ENCODE assay signal across 1 cellular context in the genomic region with DNA sequence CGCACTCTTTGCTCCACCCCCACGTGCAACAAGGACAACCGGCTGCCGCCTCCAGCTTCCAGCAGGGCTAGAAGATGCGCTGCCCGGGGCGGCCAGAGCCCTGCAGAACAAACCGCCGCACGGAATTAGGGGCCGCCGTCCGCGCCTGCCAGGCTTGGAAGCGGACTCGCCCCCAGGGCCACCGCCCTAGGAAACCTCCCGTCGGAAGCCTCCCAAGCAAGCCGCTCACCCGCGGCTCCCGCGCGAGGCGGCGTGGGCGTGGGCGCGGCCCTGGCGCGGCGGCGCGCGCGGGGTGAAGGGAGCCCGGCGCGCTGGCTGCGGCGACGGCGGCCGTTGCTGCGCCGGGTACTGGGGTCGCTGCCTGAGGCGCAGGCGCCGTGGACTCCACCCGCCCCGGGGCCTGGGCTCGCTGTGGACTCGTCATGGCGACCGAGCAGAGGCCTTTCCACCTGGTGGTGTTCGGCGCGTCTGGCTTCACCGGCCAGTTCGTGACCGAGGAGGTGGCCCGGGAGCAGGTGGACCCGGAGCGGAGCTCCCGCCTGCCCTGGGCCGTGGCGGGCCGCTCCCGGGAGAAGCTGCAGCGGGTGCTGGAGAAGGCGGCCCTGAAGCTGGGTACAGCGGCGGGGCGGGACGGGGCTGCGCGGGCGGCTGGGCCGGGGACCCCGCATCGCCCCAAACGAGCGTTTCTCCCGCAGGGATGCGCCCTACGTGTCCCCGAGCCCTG.
TF ChIP-seq lines count a peak whose summit lies in the region.

A gene with protein sequence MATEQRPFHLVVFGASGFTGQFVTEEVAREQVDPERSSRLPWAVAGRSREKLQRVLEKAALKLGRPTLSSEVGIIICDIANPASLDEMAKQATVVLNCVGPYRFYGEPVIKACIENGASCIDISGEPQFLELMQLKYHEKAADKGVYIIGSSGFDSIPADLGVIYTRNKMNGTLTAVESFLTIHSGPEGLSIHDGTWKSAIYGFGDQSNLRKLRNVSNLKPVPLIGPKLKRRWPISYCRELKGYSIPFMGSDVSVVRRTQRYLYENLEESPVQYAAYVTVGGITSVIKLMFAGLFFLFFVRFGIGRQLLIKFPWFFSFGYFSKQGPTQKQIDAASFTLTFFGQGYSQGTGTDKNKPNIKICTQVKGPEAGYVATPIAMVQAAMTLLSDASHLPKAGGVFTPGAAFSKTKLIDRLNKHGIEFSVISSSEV (plus strand): TSS at position 409 of the 724 bp plus-strand sequence. CDS start 14 bp downstream, at position 423.

TF ChIP-seq in HepG2, 621 proteins besides CTCF, POLR2A, EP300 and RAD21 (continued from another document and continues in another):
- peak; percentile 89 for TF ChIP-seq ZNF235 (CRISPR knock-in tag; IDR thresholded peaks at IDR 0.05; ENCODE audit: borderline replicate concordance)
- TF ChIP-seq NPAS2 (CRISPR knock-in tag; IDR thresholded peaks at IDR 0.05; ENCODE audit: borderline replicate concordance) = no peak
- 0 out of 2 replicates have a peak, but pooled peaks have one; percentile 9 for TF ChIP-seq ZNF558 (CRISPR knock-in tag; IDR thresholded peaks at IDR 0.05; ENCODE audit: borderline replicate concordance)
- TF ChIP-seq, protein P1, sequence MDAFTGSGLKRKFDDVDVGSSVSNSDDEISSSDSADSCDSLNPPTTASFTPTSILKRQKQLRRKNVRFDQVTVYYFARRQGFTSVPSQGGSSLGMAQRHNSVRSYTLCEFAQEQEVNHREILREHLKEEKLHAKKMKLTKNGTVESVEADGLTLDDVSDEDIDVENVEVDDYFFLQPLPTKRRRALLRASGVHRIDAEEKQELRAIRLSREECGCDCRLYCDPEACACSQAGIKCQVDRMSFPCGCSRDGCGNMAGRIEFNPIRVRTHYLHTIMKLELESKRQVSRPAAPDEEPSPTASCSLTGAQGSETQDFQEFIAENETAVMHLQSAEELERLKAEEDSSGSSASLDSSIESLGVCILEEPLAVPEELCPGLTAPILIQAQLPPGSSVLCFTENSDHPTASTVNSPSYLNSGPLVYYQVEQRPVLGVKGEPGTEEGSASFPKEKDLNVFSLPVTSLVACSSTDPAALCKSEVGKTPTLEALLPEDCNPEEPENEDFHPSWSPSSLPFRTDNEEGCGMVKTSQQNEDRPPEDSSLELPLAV (CRISPR knock-in tag; conservative IDR thresholded peaks at IDR 0.05; ENCODE audit: low read depth) = no peak; the same call in 1 of the 2 replicates
- peak; percentile 37; the same call in 1 of the 2 replicates for TF ChIP-seq GATA4 (IDR thresholded peaks at IDR 0.05; ENCODE audit: borderline replicate concordance, low read depth)
- TF ChIP-seq SSRP1 (CRISPR knock-in tag; IDR thresholded peaks at IDR 0.05) = no peak
- TF ChIP-seq MAFG (CRISPR knock-in tag; IDR thresholded peaks at IDR 0.05) = no peak
- TF ChIP-seq ZNF136 (CRISPR knock-in tag; IDR thresholded peaks at IDR 0.05; ENCODE audit: low read depth) = 0 out of 2 replicates have a peak, but pooled peaks have one; percentile 7
- TF ChIP-seq, protein P2, sequence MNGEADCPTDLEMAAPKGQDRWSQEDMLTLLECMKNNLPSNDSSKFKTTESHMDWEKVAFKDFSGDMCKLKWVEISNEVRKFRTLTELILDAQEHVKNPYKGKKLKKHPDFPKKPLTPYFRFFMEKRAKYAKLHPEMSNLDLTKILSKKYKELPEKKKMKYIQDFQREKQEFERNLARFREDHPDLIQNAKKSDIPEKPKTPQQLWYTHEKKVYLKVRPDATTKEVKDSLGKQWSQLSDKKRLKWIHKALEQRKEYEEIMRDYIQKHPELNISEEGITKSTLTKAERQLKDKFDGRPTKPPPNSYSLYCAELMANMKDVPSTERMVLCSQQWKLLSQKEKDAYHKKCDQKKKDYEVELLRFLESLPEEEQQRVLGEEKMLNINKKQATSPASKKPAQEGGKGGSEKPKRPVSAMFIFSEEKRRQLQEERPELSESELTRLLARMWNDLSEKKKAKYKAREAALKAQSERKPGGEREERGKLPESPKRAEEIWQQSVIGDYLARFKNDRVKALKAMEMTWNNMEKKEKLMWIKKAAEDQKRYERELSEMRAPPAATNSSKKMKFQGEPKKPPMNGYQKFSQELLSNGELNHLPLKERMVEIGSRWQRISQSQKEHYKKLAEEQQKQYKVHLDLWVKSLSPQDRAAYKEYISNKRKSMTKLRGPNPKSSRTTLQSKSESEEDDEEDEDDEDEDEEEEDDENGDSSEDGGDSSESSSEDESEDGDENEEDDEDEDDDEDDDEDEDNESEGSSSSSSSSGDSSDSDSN (CRISPR knock-in tag; IDR thresholded peaks at IDR 0.05) = peak; percentile 94
- peak; percentile 43; the same call in 1 of the 2 replicates for TF ChIP-seq MED1 (CRISPR knock-in tag; IDR thresholded peaks at IDR 0.05)
- TF ChIP-seq ZBTB1 (CRISPR knock-in tag; IDR thresholded peaks at IDR 0.05; ENCODE audit: borderline replicate concordance) = no peak
- TF ChIP-seq ZNF891 (CRISPR knock-in tag; IDR thresholded peaks at IDR 0.05) = peak; percentile 51
- TF ChIP-seq CEBPB (IDR thresholded peaks at IDR 0.05; ENCODE audit: borderline replicate concordance, low read depth, low read length) = no peak
- TF ChIP-seq ZNF724P (CRISPR knock-in tag; IDR thresholded peaks at IDR 0.05; ENCODE audit: borderline replicate concordance) = peak; percentile 59; the same call in 1 of the 2 replicates
- no peak for TF ChIP-seq SIX1 (CRISPR knock-in tag; IDR thresholded peaks at IDR 0.05; ENCODE audit: borderline replicate concordance)
- TF ChIP-seq, protein P3, sequence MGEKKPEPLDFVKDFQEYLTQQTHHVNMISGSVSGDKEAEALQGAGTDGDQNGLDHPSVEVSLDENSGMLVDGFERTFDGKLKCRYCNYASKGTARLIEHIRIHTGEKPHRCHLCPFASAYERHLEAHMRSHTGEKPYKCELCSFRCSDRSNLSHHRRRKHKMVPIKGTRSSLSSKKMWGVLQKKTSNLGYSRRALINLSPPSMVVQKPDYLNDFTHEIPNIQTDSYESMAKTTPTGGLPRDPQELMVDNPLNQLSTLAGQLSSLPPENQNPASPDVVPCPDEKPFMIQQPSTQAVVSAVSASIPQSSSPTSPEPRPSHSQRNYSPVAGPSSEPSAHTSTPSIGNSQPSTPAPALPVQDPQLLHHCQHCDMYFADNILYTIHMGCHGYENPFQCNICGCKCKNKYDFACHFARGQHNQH (CRISPR knock-in tag; IDR thresholded peaks at IDR 0.05) = peak; percentile 66; the same call in 1 of the 2 replicates
- TF ChIP-seq ZNF816 (CRISPR knock-in tag; IDR thresholded peaks at IDR 0.05; ENCODE audit: borderline replicate concordance) = no peak
- no peak for TF ChIP-seq SRSF4 (IDR thresholded peaks at IDR 0.05; ENCODE audit: low read depth, low read length, poor library complexity, severe bottlenecking)
- TF ChIP-seq ZNF550 (CRISPR knock-in tag; IDR thresholded peaks at IDR 0.05; ENCODE audit: borderline replicate concordance) = no peak
- peak; percentile 36; the same call in 1 of the 2 replicates for TF ChIP-seq ZNF607 (CRISPR knock-in tag; IDR thresholded peaks at IDR 0.05; ENCODE audit: borderline replicate concordance)
- no peak for TF ChIP-seq WIZ (CRISPR knock-in tag; IDR thresholded peaks at IDR 0.05)
- TF ChIP-seq CBFB (CRISPR knock-in tag; IDR thresholded peaks at IDR 0.05) = no peak
- TF ChIP-seq, protein P4, sequence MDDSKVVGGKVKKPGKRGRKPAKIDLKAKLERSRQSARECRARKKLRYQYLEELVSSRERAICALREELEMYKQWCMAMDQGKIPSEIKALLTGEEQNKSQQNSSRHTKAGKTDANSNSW (CRISPR knock-in tag; IDR thresholded peaks at IDR 0.05; ENCODE audit: borderline replicate concordance) = peak; percentile 29; the same call in 1 of the 2 replicates
- peak; percentile 37; the same call in 1 of the 2 replicates for TF ChIP-seq ZNF879 (CRISPR knock-in tag; IDR thresholded peaks at IDR 0.05)
- peak; percentile 35 for TF ChIP-seq KMT2A (CRISPR knock-in tag; IDR thresholded peaks at IDR 0.05)
- no peak for TF ChIP-seq ZNF775 (CRISPR knock-in tag; IDR thresholded peaks at IDR 0.05; ENCODE audit: borderline replicate concordance)
- 0 out of 2 replicates have a peak, but pooled peaks have one; percentile 14 for TF ChIP-seq KDM5A (IDR thresholded peaks at IDR 0.05; ENCODE audit: borderline replicate concordance, low read length)
- no peak for TF ChIP-seq ZFP36 (IDR thresholded peaks at IDR 0.05; ENCODE audit: borderline replicate concordance, low read depth, low read length, partially characterized antibody)
- TF ChIP-seq FOXM1 (CRISPR knock-in tag; IDR thresholded peaks at IDR 0.05) = no peak
- TF ChIP-seq ZFP37 (CRISPR knock-in tag; IDR thresholded peaks at IDR 0.05; ENCODE audit: borderline replicate concordance) = no peak
- TF ChIP-seq, protein P5, sequence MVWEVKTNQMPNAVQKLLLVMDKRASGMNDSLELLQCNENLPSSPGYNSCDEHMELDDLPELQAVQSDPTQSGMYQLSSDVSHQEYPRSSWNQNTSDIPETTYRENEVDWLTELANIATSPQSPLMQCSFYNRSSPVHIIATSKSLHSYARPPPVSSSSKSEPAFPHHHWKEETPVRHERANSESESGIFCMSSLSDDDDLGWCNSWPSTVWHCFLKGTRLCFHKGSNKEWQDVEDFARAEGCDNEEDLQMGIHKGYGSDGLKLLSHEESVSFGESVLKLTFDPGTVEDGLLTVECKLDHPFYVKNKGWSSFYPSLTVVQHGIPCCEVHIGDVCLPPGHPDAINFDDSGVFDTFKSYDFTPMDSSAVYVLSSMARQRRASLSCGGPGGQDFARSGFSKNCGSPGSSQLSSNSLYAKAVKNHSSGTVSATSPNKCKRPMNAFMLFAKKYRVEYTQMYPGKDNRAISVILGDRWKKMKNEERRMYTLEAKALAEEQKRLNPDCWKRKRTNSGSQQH (CRISPR knock-in tag; IDR thresholded peaks at IDR 0.05; ENCODE audit: low read depth) = no peak; the same call in 1 of the 2 replicates
- TF ChIP-seq PCBP2 (optimal IDR thresholded peaks at IDR 0.05; ENCODE audit: low read depth, low read length, poor library complexity, severe bottlenecking) = no peak
- TF ChIP-seq, protein P6, sequence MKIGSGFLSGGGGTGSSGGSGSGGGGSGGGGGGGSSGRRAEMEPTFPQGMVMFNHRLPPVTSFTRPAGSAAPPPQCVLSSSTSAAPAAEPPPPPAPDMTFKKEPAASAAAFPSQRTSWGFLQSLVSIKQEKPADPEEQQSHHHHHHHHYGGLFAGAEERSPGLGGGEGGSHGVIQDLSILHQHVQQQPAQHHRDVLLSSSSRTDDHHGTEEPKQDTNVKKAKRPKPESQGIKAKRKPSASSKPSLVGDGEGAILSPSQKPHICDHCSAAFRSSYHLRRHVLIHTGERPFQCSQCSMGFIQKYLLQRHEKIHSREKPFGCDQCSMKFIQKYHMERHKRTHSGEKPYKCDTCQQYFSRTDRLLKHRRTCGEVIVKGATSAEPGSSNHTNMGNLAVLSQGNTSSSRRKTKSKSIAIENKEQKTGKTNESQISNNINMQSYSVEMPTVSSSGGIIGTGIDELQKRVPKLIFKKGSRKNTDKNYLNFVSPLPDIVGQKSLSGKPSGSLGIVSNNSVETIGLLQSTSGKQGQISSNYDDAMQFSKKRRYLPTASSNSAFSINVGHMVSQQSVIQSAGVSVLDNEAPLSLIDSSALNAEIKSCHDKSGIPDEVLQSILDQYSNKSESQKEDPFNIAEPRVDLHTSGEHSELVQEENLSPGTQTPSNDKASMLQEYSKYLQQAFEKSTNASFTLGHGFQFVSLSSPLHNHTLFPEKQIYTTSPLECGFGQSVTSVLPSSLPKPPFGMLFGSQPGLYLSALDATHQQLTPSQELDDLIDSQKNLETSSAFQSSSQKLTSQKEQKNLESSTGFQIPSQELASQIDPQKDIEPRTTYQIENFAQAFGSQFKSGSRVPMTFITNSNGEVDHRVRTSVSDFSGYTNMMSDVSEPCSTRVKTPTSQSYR (CRISPR knock-in tag; IDR thresholded peaks at IDR 0.05; ENCODE audit: borderline replicate concordance) = no peak
- TF ChIP-seq, protein P7, sequence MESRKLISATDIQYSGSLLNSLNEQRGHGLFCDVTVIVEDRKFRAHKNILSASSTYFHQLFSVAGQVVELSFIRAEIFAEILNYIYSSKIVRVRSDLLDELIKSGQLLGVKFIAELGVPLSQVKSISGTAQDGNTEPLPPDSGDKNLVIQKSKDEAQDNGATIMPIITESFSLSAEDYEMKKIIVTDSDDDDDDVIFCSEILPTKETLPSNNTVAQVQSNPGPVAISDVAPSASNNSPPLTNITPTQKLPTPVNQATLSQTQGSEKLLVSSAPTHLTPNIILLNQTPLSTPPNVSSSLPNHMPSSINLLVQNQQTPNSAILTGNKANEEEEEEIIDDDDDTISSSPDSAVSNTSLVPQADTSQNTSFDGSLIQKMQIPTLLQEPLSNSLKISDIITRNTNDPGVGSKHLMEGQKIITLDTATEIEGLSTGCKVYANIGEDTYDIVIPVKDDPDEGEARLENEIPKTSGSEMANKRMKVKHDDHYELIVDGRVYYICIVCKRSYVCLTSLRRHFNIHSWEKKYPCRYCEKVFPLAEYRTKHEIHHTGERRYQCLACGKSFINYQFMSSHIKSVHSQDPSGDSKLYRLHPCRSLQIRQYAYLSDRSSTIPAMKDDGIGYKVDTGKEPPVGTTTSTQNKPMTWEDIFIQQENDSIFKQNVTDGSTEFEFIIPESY (CRISPR knock-in tag; IDR thresholded peaks at IDR 0.05) = 0 out of 2 replicates have a peak, but pooled peaks have one; percentile 8
- TF ChIP-seq U2AF1 (optimal IDR thresholded peaks at IDR 0.05; ENCODE audit: low read depth, low read length) = no peak
- TF ChIP-seq SNAPC2 (CRISPR knock-in tag; IDR thresholded peaks at IDR 0.05) = 0 out of 2 replicates have a peak, but pooled peaks have one; percentile 51
- TF ChIP-seq, protein P8, sequence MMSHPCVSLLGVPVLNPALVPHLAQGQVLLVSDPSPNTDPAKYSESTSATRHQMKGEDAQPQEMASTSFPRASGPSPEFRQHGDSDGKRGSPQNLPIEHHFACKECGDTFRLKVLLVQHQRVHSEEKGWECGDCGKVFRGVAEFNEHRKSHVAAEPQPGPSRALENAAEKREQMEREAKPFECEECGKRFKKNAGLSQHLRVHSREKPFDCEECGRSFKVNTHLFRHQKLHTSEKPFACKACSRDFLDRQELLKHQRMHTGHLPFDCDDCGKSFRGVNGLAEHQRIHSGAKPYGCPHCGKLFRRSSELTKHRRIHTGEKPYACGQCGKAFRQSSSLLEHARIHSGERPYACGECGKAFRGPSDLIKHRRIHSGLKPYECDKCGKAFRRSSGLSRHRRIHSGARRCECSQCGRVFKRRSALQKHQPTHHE (CRISPR knock-in tag; IDR thresholded peaks at IDR 0.05; ENCODE audit: borderline replicate concordance) = no peak
- no peak for TF ChIP-seq TP53 (CRISPR knock-in tag; conservative IDR thresholded peaks at IDR 0.05)
- no peak; the same call in 1 of the 2 replicates for TF ChIP-seq ZNF446 (CRISPR knock-in tag; IDR thresholded peaks at IDR 0.05)
- no peak for TF ChIP-seq MTF2 (CRISPR knock-in tag; IDR thresholded peaks at IDR 0.05; ENCODE audit: borderline replicate concordance)
- peak; percentile 21; the same call in 1 of the 2 replicates for TF ChIP-seq KDM3A (CRISPR knock-in tag; IDR thresholded peaks at IDR 0.05; ENCODE audit: low read depth)
- no peak for TF ChIP-seq ZNF260 (CRISPR knock-in tag; IDR thresholded peaks at IDR 0.05; ENCODE audit: borderline replicate concordance, low read depth)
- TF ChIP-seq MIER2 (CRISPR knock-in tag; IDR thresholded peaks at IDR 0.05) = no peak
